ENCODE assay signal across 7 cellular contexts in the genomic region with DNA sequence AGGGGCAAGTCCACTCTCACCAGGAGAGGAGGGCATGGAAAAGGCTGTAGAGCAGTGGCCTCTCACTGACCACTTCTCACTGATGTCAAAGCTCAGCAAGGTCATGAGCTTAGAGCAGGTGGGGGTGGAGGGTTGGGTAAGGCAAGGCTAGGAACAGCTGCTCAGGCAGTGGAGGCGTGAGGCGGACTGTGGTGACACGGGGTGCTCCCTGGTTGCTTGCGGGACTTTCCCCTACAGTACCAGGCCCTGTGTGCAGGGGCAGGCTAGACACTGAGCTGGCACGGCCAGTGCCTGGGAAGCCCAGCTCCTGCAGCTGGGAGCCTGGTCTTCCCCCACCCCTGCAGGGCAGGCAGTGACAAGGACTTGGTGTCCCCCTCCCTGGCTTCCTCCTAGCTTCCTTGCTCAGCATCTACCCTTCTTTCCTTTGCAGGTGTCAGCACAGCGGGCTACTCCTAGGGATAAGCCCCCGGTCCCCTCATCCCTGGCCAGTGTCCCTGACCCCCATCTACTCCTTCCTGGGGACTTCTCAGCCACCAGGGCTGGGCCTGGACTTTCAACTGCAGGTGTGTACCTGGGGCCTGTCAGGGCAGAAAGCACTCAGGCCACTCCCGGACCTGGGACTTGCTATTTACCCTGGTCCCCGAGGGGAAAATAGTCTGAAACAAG. TPM values are rescaled to one million over a fixed set of nuclear protein-coding genes. Genes with fewer than 3 reads are reported as not detected.
A peak's percentile ranks its signal among the peaks of the same experiment; 100 is the strongest.
DNase-seq lines count a peak whose midpoint lies in the region; ATAC-seq and TF ChIP-seq lines count a peak whose summit lies in the region.

No MANE protein-coding gene starts in this region.

- H3K27ac Mint-ChIP-seq in activated T-helper 2 cell treated with anti-CD3 and anti-CD28 coated beads, Interferon-gamma antibody, Interleukin-2, Interleukin-4, amounts not matched to agents 10 μg/mL and 5 μg/mL and 100 μg/mL, durations not matched to agents 14 hours and 24 hours and 36 hours = peak overlapping the region; percentile 88
- H3K27ac Mint-ChIP-seq in type B pancreatic cell = no peak overlapping the region

- intact Hi-C loops in activated T-helper 2 cell treated with anti-CD3 and anti-CD28 coated beads, Interferon-gamma antibody, Interleukin-2, Interleukin-4, amounts not matched to agents 10 μg/mL and 5 μg/mL and 100 μg/mL, durations not matched to agents 14 hours and 24 hours and 36 hours (cut with micrococcal nuclease) = no loop called here

- ATAC-seq in GM19023 (IDR thresholded peaks at IDR 0.05; ENCODE audit: unreplicated experiment) (peak; percentile 86), HG02885 (IDR thresholded peaks at IDR 0.05; ENCODE audit: poor library complexity, unreplicated experiment) (peak; percentile 75), GM19324 (IDR thresholded peaks at IDR 0.05; ENCODE audit: low FRiP score, unreplicated experiment) (no peak)

- H3K4me3 Mint-ChIP-seq in activated T-helper 2 cell treated with anti-CD3 and anti-CD28 coated beads, Interferon-gamma antibody, Interleukin-2, Interleukin-4, amounts not matched to agents 10 μg/mL and 5 μg/mL and 100 μg/mL, durations not matched to agents 14 hours and 24 hours and 36 hours (ENCODE audit: low read depth) = no peak overlapping the region
- no peak overlapping the region for H3K4me3 Mint-ChIP-seq in type B pancreatic cell

- TF ChIP-seq CTCF in type B pancreatic cell (conservative IDR thresholded peaks at IDR 0.05) = no peak

- no peak for DNase-seq in activated T-helper 2 cell treated with anti-CD3 and anti-CD28 coated beads, Interferon-gamma antibody, Interleukin-2, Interleukin-4, amounts not matched to agents 10 μg/mL and 5 μg/mL and 100 μg/mL, durations not matched to agents 14 hours and 24 hours and 36 hours (ENCODE audit: low spot score)
- DNase-seq in stimulated activated CD4-positive, alpha-beta T cell treated with anti-CD3 and anti-CD28 coated beads, Interleukin-2, amount 100 ng/mL, for 24 hours = peak; percentile 46 to 62
- DNase-seq in type B pancreatic cell (ENCODE audit: extremely low spot score, unreplicated experiment) (no peak), midbrain (lab: John Stamatoyannopoulos, UW) (no peak)

- H3K27me3 Mint-ChIP-seq in activated T-helper 2 cell treated with anti-CD3 and anti-CD28 coated beads, Interferon-gamma antibody, Interleukin-2, Interleukin-4, amounts not matched to agents 10 μg/mL and 5 μg/mL and 100 μg/mL, durations not matched to agents 14 hours and 24 hours and 36 hours (ENCODE audit: low read depth) = no peaks in the 10 kb centered on the region
- no peaks in the 10 kb centered on the region for H3K27me3 Mint-ChIP-seq in type B pancreatic cell

- H3K36me3 Mint-ChIP-seq in activated T-helper 2 cell treated with anti-CD3 and anti-CD28 coated beads, Interferon-gamma antibody, Interleukin-2, Interleukin-4, amounts not matched to agents 10 μg/mL and 5 μg/mL and 100 μg/mL, durations not matched to agents 14 hours and 24 hours and 36 hours (ENCODE audit: low read depth) = peaks cover 63% of the 10 kb centered on the region
- peaks cover 3% of the 10 kb centered on the region for H3K36me3 Mint-ChIP-seq in type B pancreatic cell

- H3K4me1 Mint-ChIP-seq in activated T-helper 2 cell treated with anti-CD3 and anti-CD28 coated beads, Interferon-gamma antibody, Interleukin-2, Interleukin-4, amounts not matched to agents 10 μg/mL and 5 μg/mL and 100 μg/mL, durations not matched to agents 14 hours and 24 hours and 36 hours (ENCODE audit: low read depth) = peaks cover 15% of the 10 kb centered on the region
- H3K4me1 Mint-ChIP-seq in type B pancreatic cell (ENCODE audit: unreplicated experiment) = peaks cover 12% of the 10 kb centered on the region

- H3K9me3 Mint-ChIP-seq in activated T-helper 2 cell treated with anti-CD3 and anti-CD28 coated beads, Interferon-gamma antibody, Interleukin-2, Interleukin-4, amounts not matched to agents 10 μg/mL and 5 μg/mL and 100 μg/mL, durations not matched to agents 14 hours and 24 hours and 36 hours = no peaks in the 10 kb centered on the region
- H3K9me3 Mint-ChIP-seq in type B pancreatic cell = no peaks in the 10 kb centered on the region

RNA-seq across cellular contexts. Expression of a gene that starts 45.6 kb away (rescaled TPM):
- 44.3 and 44.9 TPM in 2 replicates for total RNA-seq in activated T-helper 2 cell treated with anti-CD3 and anti-CD28 coated beads, Interferon-gamma antibody, Interleukin-2, Interleukin-4, amounts not matched to agents 10 μg/mL and 5 μg/mL and 100 μg/mL, durations not matched to agents 14 hours and 24 hours and 36 hours
- total RNA-seq in type B pancreatic cell (ENCODE audit: low replicate concordance) = 39.5 and 47.6 TPM in 2 replicates

Comparison
In these comparisons a context has a peak if more than half of its experiments do, and no peak if none do; other contexts are left out.
1. DNase-seq: peak in stimulated activated CD4-positive, alpha-beta T cell treated with anti-CD3 and anti-CD28 coated beads, Interleukin-2, amount 100 ng/mL, for 24 hours (2 of 2); none in activated T-helper 2 cell treated with anti-CD3 and anti-CD28 coated beads, Interferon-gamma antibody, Interleukin-2, Interleukin-4, amounts not matched to agents 10 μg/mL and 5 μg/mL and 100 μg/mL, durations not matched to agents 14 hours and 24 hours and 36 hours (single experiment), type B pancreatic cell (single experiment) and midbrain (single experiment).